14 cellular contexts compared by ENCODE assay signal in genomic region chr7:2108501-2109250, GRCh38.
DNase-seq lines count a peak whose midpoint lies in the region; ATAC-seq, FAIRE-seq and TF ChIP-seq lines count a peak whose summit lies in the region.
"Had no signal": no experiment of that assay in that cellular context is flagged by ENCODE, and none has a peak within 500 bp of the region (broad histone marks: within the 10 kb centered on the region; RNA-seq: fewer than 3 reads in every experiment).

No MANE protein-coding gene starts in this region.

- 75 to 88% methylated on average over 13 to 24 of the region's 24 CpGs for WGBS in endodermal cell (ENCODE audit: insufficient coverage in 1 of 2, insufficient read length in 1 of 2), 2 experiments
- WGBS in trophoblast cell (ENCODE audit: extremely low coverage, insufficient coverage, insufficient read length): no CpG with 5 or more reads among the region's 24 CpGs

- H3K27ac Mint-ChIP-seq in endodermal cell: peak overlapping the region; percentile 32
- H3K27ac Mint-ChIP-seq: stimulated activated effector memory CD8-positive, alpha-beta T cell treated with anti-CD3 and anti-CD28 coated beads, Interleukin-12 subunit alpha, Interleukin-12 subunit beta, amount 100 ng/mL, for 72 hours had no signal

- POLR2A ChIA-PET in HEK293 (lab: Yijun Ruan, JAX): no interaction called here
- POLR2A ChIA-PET in OCI-LY7 (lab: Charles Lee): interaction anchor here (0.9 to 2.7 kb wide), 4 partner anchors 9 to 152 kb away, joined by 3 to 12 read pairs (median 4); no protein-coding TSS in a partner anchor

- H3K4me2 ChIP-seq in OCI-LY7 (ENCODE audit: low read length) (peak overlapping the region; percentile 79), trophoblast cell (ENCODE audit: low read length) (no peak overlapping the region)

- no peak overlapping the region for H4K12ac ChIP-seq in trophoblast cell (ENCODE audit: low read depth, low read length)

- no peak for FAIRE-seq in D721Med (lab: Jason Lieb, UNC)
- FAIRE-seq: colon had no signal

- no peak for TF ChIP-seq CTCF in HEK293 (tag by site-specific recombination; IDR thresholded peaks at IDR 0.05)
- 0 out of 2 replicates have a peak, but pooled peaks have one; percentile 26 for TF ChIP-seq CTCF in OCI-LY7 (conservative IDR thresholded peaks at IDR 0.05; ENCODE audit: low read length)
- no peak for TF ChIP-seq CTCF in endodermal cell (conservative IDR thresholded peaks at IDR 0.05)
- TF ChIP-seq CTCF in D721Med (IDR thresholded peaks at IDR 0.05; ENCODE audit: insufficient read depth, missing control alignments): no peak
- no peak for TF ChIP-seq CTCF in right atrium auricular region (IDR thresholded peaks at IDR 0.05)

- H4K20me1 ChIP-seq in OCI-LY7 (ENCODE audit: insufficient read depth, low read length): no peaks in the 10 kb centered on the region

- no peak overlapping the region for H4K91ac ChIP-seq in trophoblast cell (ENCODE audit: low read depth, low read length)

- no peaks in the 10 kb centered on the region for H3K9me3 Mint-ChIP-seq in endodermal cell
- H3K9me3 Mint-ChIP-seq: CD4-positive, CD25-positive, alpha-beta regulatory T cell; stimulated activated effector memory CD8-positive, alpha-beta T cell treated with anti-CD3 and anti-CD28 coated beads, Interleukin-12 subunit alpha, Interleukin-12 subunit beta, amount 100 ng/mL, for 72 hours had no signal

- no peak overlapping the region for H2AK5ac ChIP-seq in trophoblast cell (ENCODE audit: low read length)

- peaks cover 10% of the 10 kb centered on the region for H3K79me1 ChIP-seq in trophoblast cell (ENCODE audit: low read length)

- no peaks in the 10 kb centered on the region for H3K4me1 ChIP-seq in HEK293 (ENCODE audit: control insufficient read depth, insufficient read depth, low read length)
- peaks cover 53% of the 10 kb centered on the region for H3K4me1 ChIP-seq in OCI-LY7 (ENCODE audit: insufficient read depth, low read length, poor library complexity, severe bottlenecking)
- H3K4me1 ChIP-seq in endodermal cell (ENCODE audit: control insufficient read depth, insufficient read depth, low read length): peaks cover 7% of the 10 kb centered on the region
- peaks cover 32 to 34% of the 10 kb centered on the region in 2 experiments for H3K4me1 ChIP-seq in trophoblast cell (ENCODE audit: control insufficient read depth in 1 of 2, insufficient read depth in 2 of 2, low read length in 2 of 2)
- H3K4me1 ChIP-seq in right atrium auricular region: peaks cover 0 to 34% of the 10 kb centered on the region in 2 donors

- H3K4me1 Mint-ChIP-seq in endodermal cell: peaks cover 25% of the 10 kb centered on the region

- H3K9me3 ChIP-seq in HEK293 (ENCODE audit: control insufficient read depth, insufficient read depth, low read depth, low read length): no peaks in the 10 kb centered on the region
- H3K9me3 ChIP-seq in OCI-LY7 (ENCODE audit: low read length): no peaks in the 10 kb centered on the region
- no peaks in the 10 kb centered on the region for H3K9me3 ChIP-seq in endodermal cell (ENCODE audit: control insufficient read depth, low read length)
- no peaks in the 10 kb centered on the region for H3K9me3 ChIP-seq in trophoblast cell (ENCODE audit: insufficient read depth, low read depth, low read length)
- H3K9me3 ChIP-seq in right atrium auricular region: no peaks in the 10 kb centered on the region

- no peaks in the 10 kb centered on the region for H3K9me2 ChIP-seq in OCI-LY7 (ENCODE audit: insufficient read depth, low read length)

- no peaks in the 10 kb centered on the region for H3K27me3 Mint-ChIP-seq in endodermal cell (ENCODE audit: insufficient read depth)
- H3K27me3 Mint-ChIP-seq: CD4-positive, CD25-positive, alpha-beta regulatory T cell had no signal

- DNase-seq in OCI-LY7 (ENCODE audit: low spot score) (peak; percentile 39), endodermal cell (peak; percentile 61), trophoblast cell (no peak), D721Med (ENCODE audit: insufficient read length, low spot score) (no peak), right atrium auricular region (ENCODE audit: low spot score) (no peak)
- DNase-seq: activated CD4-positive, alpha-beta T cell treated with anti-CD3 and anti-CD28 coated beads, Interleukin-2, amount 50 U/mL, for 4 hours; CD4-positive, CD25-positive, alpha-beta regulatory T cell; T-helper 1 cell had no signal

- no peak overlapping the region for H3K4me3 Mint-ChIP-seq in endodermal cell
- H3K4me3 Mint-ChIP-seq: stimulated activated effector memory CD8-positive, alpha-beta T cell treated with anti-CD3 and anti-CD28 coated beads, Interleukin-12 subunit alpha, Interleukin-12 subunit beta, amount 100 ng/mL, for 72 hours had no signal

- BruUV-seq in OCI-LY7 (replicated peaks; lab: Mats Ljungman, UMichigan): no TSS peak

- H3K27me3 ChIP-seq in endodermal cell (ENCODE audit: control insufficient read depth, insufficient read depth, low read length, poor library complexity, severe bottlenecking): no peaks in the 10 kb centered on the region
- no peaks in the 10 kb centered on the region for H3K27me3 ChIP-seq in trophoblast cell (ENCODE audit: insufficient read depth, low read length)
- H3K27me3 ChIP-seq in right atrium auricular region: no peaks in the 10 kb centered on the region

- peaks cover 2% of the 10 kb centered on the region for H3K36me3 Mint-ChIP-seq in endodermal cell (ENCODE audit: low read depth)

- H2BK120ac ChIP-seq in trophoblast cell (ENCODE audit: insufficient read depth, low read length, poor library complexity): no peak overlapping the region

- CTCF ChIA-PET in HEK293 (lab: Yijun Ruan, JAX) (no interaction called here), OCI-LY7 (lab: Charles Lee; ENCODE audit: unreplicated experiment) (interaction anchor here (0.6 kb wide), 1 partner anchor 498 kb away, joined by 9 read pairs; no protein-coding TSS in a partner anchor)

- no peak overlapping the region for H3K4ac ChIP-seq in trophoblast cell (ENCODE audit: low read depth, low read length)

- H3K9ac ChIP-seq in endodermal cell (ENCODE audit: extremely low read depth, low read length, poor library complexity, severe bottlenecking): no peak overlapping the region
- H3K9ac ChIP-seq in trophoblast cell (ENCODE audit: low read length): no peak overlapping the region

- H4K8ac ChIP-seq in trophoblast cell (ENCODE audit: low read depth, low read length): no peak overlapping the region

- H3K4me3 ChIP-seq in HEK293 (ENCODE audit: low read depth, low read length): no peak overlapping the region
- H3K4me3 ChIP-seq in OCI-LY7 (ENCODE audit: low read depth, low read length, poor library complexity, severe bottlenecking): peak overlapping the region; percentile 64
- H3K4me3 ChIP-seq in endodermal cell (ENCODE audit: low read length): no peak overlapping the region
- no peak overlapping the region for H3K4me3 ChIP-seq in trophoblast cell (ENCODE audit: low read depth, low read length)
- H3K4me3 ChIP-seq in right atrium auricular region: no peak overlapping the region

- H2BK12ac ChIP-seq in trophoblast cell (ENCODE audit: low read length): peak overlapping the region; percentile 12

- intact Hi-C loops in OCI-LY7 (cut with micrococcal nuclease; ENCODE audit: unreplicated experiment): loop anchor here (2.0 kb wide), 2 partner anchors 68 to 126 kb away; no protein-coding TSS in a partner anchor

- ATAC-seq in GM19328 (IDR thresholded peaks at IDR 0.05; ENCODE audit: unreplicated experiment): no peak
- ATAC-seq in HG03039 (IDR thresholded peaks at IDR 0.05; ENCODE audit: unreplicated experiment): no peak
- ATAC-seq: stimulated activated effector memory CD8-positive, alpha-beta T cell treated with anti-CD3 and anti-CD28 coated beads, Interleukin-12 subunit alpha, Interleukin-12 subunit beta, amount 100 ng/mL, for 72 hours had no signal

- H2AFZ ChIP-seq in OCI-LY7 (ENCODE audit: low read length): no peak overlapping the region; the same call in 1 of the 2 replicates
- H2AFZ ChIP-seq in trophoblast cell (ENCODE audit: insufficient read depth, low read length, poor library complexity): no peak overlapping the region

- H3K27ac ChIP-seq in HEK293 (ENCODE audit: extremely low read depth, low read depth, low read length) (no peak overlapping the region), OCI-LY7 (ENCODE audit: low read depth, low read length, poor library complexity, severe bottlenecking) (peak overlapping the region; percentile 79), endodermal cell (ENCODE audit: low read depth, low read length) (peak overlapping the region; percentile 97), trophoblast cell (ENCODE audit: low read depth, low read length) (no peak overlapping the region), right atrium auricular region (no peak overlapping the region)
- H3K27ac ChIP-seq: HL-60 had no signal

- H3K23ac ChIP-seq in trophoblast cell (ENCODE audit: low read length): no peak overlapping the region

- no peak overlapping the region for H3K14ac ChIP-seq in trophoblast cell (ENCODE audit: low read length)

- H3K79me2 ChIP-seq in OCI-LY7 (ENCODE audit: insufficient read depth, low read depth, low read length) (no peaks in the 10 kb centered on the region), trophoblast cell (ENCODE audit: control insufficient read depth, insufficient read depth, low read length, poor library complexity) (peaks cover 3% of the 10 kb centered on the region)

- H3K36me3 ChIP-seq in HEK293 (ENCODE audit: control insufficient read depth in 2 of 2, insufficient read depth in 1 of 2, low read length in 2 of 2) (no peaks in the 10 kb centered on the region), OCI-LY7 (ENCODE audit: insufficient read depth, low read length) (no peaks in the 10 kb centered on the region), endodermal cell (ENCODE audit: control insufficient read depth, insufficient read depth, low read length) (peaks cover 4% of the 10 kb centered on the region), trophoblast cell (ENCODE audit: control insufficient read depth in 1 of 2, insufficient read depth in 2 of 2, low read length in 2 of 2) (no peaks in the 10 kb centered on the region), right atrium auricular region (no peaks in the 10 kb centered on the region)

- no peak overlapping the region for H3K18ac ChIP-seq in trophoblast cell (ENCODE audit: low read length)

- H2BK5ac ChIP-seq in trophoblast cell (ENCODE audit: low read depth, low read length, poor library complexity): no peak overlapping the region

TF ChIP-seq in HEK293, 187 proteins besides CTCF, POLR2A, EP300 and RAD21:
- TF ChIP-seq ZNF341 (tag by site-specific recombination; IDR thresholded peaks at IDR 0.05; ENCODE audit: low read depth) (peak; percentile 65), ZNF140 (tag by site-specific recombination; IDR thresholded peaks at IDR 0.05) (no peak)

Comparison
In these comparisons a context has a peak if more than half of its experiments do, and no peak if none do; other contexts are left out.
1. H3K27ac ChIP-seq: peak in OCI-LY7 (single experiment) and endodermal cell (single experiment); none in HEK293 (single experiment), trophoblast cell (single experiment) and right atrium auricular region (0 of 2).
2. DNase-seq: peak in OCI-LY7 (single experiment) and endodermal cell (single experiment); none in trophoblast cell (0 of 2), D721Med (single experiment) and right atrium auricular region (single experiment).